Comparison of ENCODE assay signal across 9 cellular contexts in the genomic region with DNA sequence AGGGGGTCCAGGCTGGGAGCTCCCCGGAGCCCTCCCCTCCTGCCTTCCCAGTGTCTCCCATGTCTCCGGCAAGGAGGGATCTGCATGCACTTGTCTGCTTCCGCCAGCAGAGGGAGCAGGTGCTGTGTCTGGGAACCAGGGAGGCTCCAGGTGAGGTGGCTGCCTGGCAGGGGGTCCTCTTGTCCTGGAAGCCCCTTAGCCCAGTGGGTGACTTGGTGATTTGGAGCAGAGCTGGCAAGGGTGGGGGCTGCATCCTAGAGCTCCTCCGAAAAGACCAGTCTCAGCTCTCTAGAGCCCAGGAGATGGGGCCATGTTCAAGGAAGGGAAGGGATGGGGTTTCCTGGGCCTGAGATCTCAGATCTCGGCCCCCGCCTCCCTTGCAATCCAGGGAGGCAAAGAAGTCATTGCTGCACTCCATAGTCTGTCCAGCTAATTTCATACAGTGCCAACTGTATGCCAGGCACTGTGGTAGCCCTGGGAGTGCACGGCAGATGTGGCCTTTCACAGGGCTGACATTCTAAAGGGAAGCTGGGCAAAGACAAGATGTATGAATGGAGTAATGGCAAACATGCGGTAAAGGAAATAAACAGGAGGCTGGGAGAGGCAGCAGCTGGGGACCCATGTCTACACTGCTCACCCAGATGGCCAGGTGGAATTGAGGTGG. TPM values are rescaled to one million over a fixed set of nuclear protein-coding genes. Genes with fewer than 3 reads are reported as not detected.
DNase-seq lines count a peak whose midpoint lies in the region; ATAC-seq, FAIRE-seq and TF ChIP-seq lines count a peak whose summit lies in the region.
"Had no signal": no experiment of that assay in that cellular context is flagged by ENCODE, and none has a peak within 500 bp of the region (broad histone marks: within the 10 kb centered on the region; RNA-seq: fewer than 3 reads in every experiment).

No MANE protein-coding gene starts in this region.

- POLR2A ChIA-PET in H1 (lab: Charles Lee; ENCODE audit: partially characterized antibody), result interaction anchor here (1.7 kb wide), 1 partner anchor 77 kb away, joined by 6 read pairs; no protein-coding TSS in a partner anchor

- H3K9ac ChIP-seq in DND-41 (ENCODE audit: low read depth, low read length), result no peak overlapping the region
- H3K9ac ChIP-seq in H1 (replicated peaks in 1 of 4; ENCODE audit: extremely low read depth in 1 of 4, low read depth in 3 of 4, low read length in 3 of 4), result no peak overlapping the region

- no peak overlapping the region for H2BK15ac ChIP-seq in H1 (ENCODE audit: low read length)

- H4K20me1 ChIP-seq in DND-41 (ENCODE audit: insufficient read depth, low read length) (peaks cover 6% of the 10 kb centered on the region; the same call in 1 of the 2 replicates), H1 (replicated peaks in 1 of 2; ENCODE audit: control insufficient read depth in 1 of 2, insufficient read depth in 2 of 2, low read length in 2 of 2) (peaks cover 0 to 1% of the 10 kb centered on the region in 2 experiments)

- H2BK120ac ChIP-seq in H1 (replicated peaks; ENCODE audit: low read depth, low read length), result peak overlapping the region; percentile 24

- H3K27me3 ChIP-seq in DND-41 (ENCODE audit: insufficient read depth, low read length, poor library complexity) (no peaks in the 10 kb centered on the region), H1 (replicated peaks in 1 of 4; ENCODE audit: control insufficient read depth in 3 of 4, extremely low read depth in 1 of 4, insufficient read depth in 3 of 4, low read length in 3 of 4) (no peaks in the 10 kb centered on the region)

- H2BK5ac ChIP-seq in H1 (ENCODE audit: low read depth, low read length), result no peak overlapping the region

- DNase-seq in DND-41, result peak; percentile 68
- peak; percentile 23 for DNase-seq in NCI-H82 treated with DMSO at 0.1 percent for 48 hours (lab: John Stamatoyannopoulos, UW; ENCODE audit: unreplicated experiment)
- peak; percentile 43 for DNase-seq in activated CD8-positive, alpha-beta memory T cell treated with anti-CD3 and anti-CD28 coated beads, Interleukin-2, amount 50 U/mL, for 24 hours (ENCODE audit: extremely low read depth)
- DNase-seq in H1 (ENCODE audit: low read depth in 1 of 2, low spot score in 2 of 2), result peak; percentile 58 to 94
- DNase-seq in mucosa of descending colon, result peak; percentile 64 to 78 (median 77)
- peak; percentile 84 for DNase-seq in stimulated activated CD8-positive, alpha-beta memory T cell treated with anti-CD3 and anti-CD28 coated beads, Interleukin-4, amount 100 ng/mL, for 48 hours

- H3K4me2 ChIP-seq in DND-41 (ENCODE audit: insufficient read depth, low read length) (no peak overlapping the region), H1 (ENCODE audit: insufficient read depth in 1 of 2, low read depth in 2 of 2, low read length in 2 of 2) (no peak overlapping the region)

- peak; percentile 93 to 95 for TF ChIP-seq RAD21 in H1 (IDR thresholded peaks at IDR 0.05 in 1 of 2, conservative IDR thresholded peaks at IDR 0.05 in 1 of 2; ENCODE audit: low read depth in 2 of 2, low read length in 2 of 2)

- no peak overlapping the region for H2AFZ ChIP-seq in DND-41 (ENCODE audit: low read depth, low read length)
- H2AFZ ChIP-seq in H1 (ENCODE audit: low read length), result no peak overlapping the region

- H3K4me1 ChIP-seq in DND-41 (ENCODE audit: insufficient read depth, low read length) (peaks cover 13% of the 10 kb centered on the region), H1 (replicated peaks in 1 of 4; ENCODE audit: control insufficient read depth in 3 of 4, insufficient read depth in 4 of 4, low read length in 3 of 4) (peaks cover 0 to 5% (median 2%) of the 10 kb centered on the region in 4 experiments; a peak in 3 of 7 replicates), mucosa of descending colon (ENCODE audit: low read depth) (no peaks in the 10 kb centered on the region)

- TF ChIP-seq EP300 in H1 (IDR thresholded peaks at IDR 0.05; ENCODE audit: borderline replicate concordance in 1 of 2, low read depth in 2 of 2, low read length in 2 of 2), result no peak

- H4K5ac ChIP-seq in H1 (ENCODE audit: insufficient read length, low read depth, low read length), result no peak overlapping the region

- intact Hi-C loops in mucosa of descending colon (cut with DNase I, micrococcal nuclease), result loop anchor here in 1 of 2 donors (5.0 kb wide), 1 partner anchor 75 kb away; no protein-coding TSS in a partner anchor

- H3K9me3 ChIP-seq in DND-41 (ENCODE audit: insufficient read depth, low read length, severe bottlenecking) (no peaks in the 10 kb centered on the region), H1 (ENCODE audit: insufficient read depth in 2 of 2, low read depth in 1 of 2, low read length in 1 of 2) (no peaks in the 10 kb centered on the region), mucosa of descending colon (no peaks in the 10 kb centered on the region)

- H3K4me3 ChIP-seq in DND-41 (ENCODE audit: low read depth in 1 of 2, low read length in 2 of 2), result no peak overlapping the region
- H3K4me3 ChIP-seq in H1 (ENCODE audit: extremely low read depth in 1 of 4, insufficient read depth in 2 of 4, low read depth in 3 of 4, low read length in 4 of 4), result no peak overlapping the region
- no peak overlapping the region for H3K4me3 ChIP-seq in mucosa of descending colon

- H2BK12ac ChIP-seq in H1 (ENCODE audit: low read depth, low read length), result 0 out of 2 replicates have a peak overlapping the region, but pooled peaks have one; percentile 60

- no peaks in the 10 kb centered on the region for H3K36me3 ChIP-seq in DND-41 (ENCODE audit: insufficient read depth, low read length)
- no peaks in the 10 kb centered on the region for H3K36me3 ChIP-seq in H1 (ENCODE audit: control insufficient read depth in 2 of 4, insufficient read depth in 4 of 4, low read length in 3 of 4)
- no peaks in the 10 kb centered on the region for H3K36me3 ChIP-seq in mucosa of descending colon (ENCODE audit: low read depth)

- WGBS in H1 (ENCODE audit: extremely low coverage in 1 of 2, insufficient coverage in 1 of 2, insufficient read length in 1 of 2, insufficient replicate concordance in 2 of 2, low coverage in 1 of 2, low lambda C conversion rate in 2 of 2, missing lambda C conversion rate in 1 of 2), 2 experiments, result 58% methylated on average over 8 of the region's 8 CpGs; no CpG with 5 or more reads in 1 of the 2 experiments

- no peak overlapping the region for H2BK20ac ChIP-seq in H1 (ENCODE audit: low read length)

- peak; percentile 58 for FAIRE-seq in H1 (lab: Jason Lieb, UNC)
- FAIRE-seq: TTC549 had no signal

- H3K79me1 ChIP-seq in H1 (ENCODE audit: low read depth, low read length), result no peaks in the 10 kb centered on the region

- H3K4ac ChIP-seq in H1 (replicated peaks; ENCODE audit: insufficient read length, low read depth, low read length), result no peak overlapping the region

- ATAC-seq in DND-41 (ENCODE audit: insufficient read depth, low read depth) (peak; percentile 83), HG03342 (IDR thresholded peaks at IDR 0.05; ENCODE audit: unreplicated experiment) (peak; percentile 51), mucosa of descending colon (peak; percentile 62), GM21825 (IDR thresholded peaks at IDR 0.05; ENCODE audit: unreplicated experiment) (no peak)

- H3K23ac ChIP-seq in H1 (ENCODE audit: insufficient read length), result no peak overlapping the region

- H3K79me2 ChIP-seq in DND-41 (ENCODE audit: insufficient read depth, low read length) (no peaks in the 10 kb centered on the region), H1 (ENCODE audit: control insufficient read depth in 1 of 2, insufficient read depth in 2 of 2, low read length in 2 of 2) (no peaks in the 10 kb centered on the region)

- TF ChIP-seq CTCF in DND-41 (IDR thresholded peaks at IDR 0.05; ENCODE audit: borderline replicate concordance, extremely low read depth, low read length, poor library complexity, severe bottlenecking) (peak; percentile 96), H1 (IDR thresholded peaks at IDR 0.05; ENCODE audit: control extremely low read depth in 1 of 3, insufficient read depth in 1 of 3, low read depth in 1 of 3, low read length in 3 of 3) (peak; percentile 95 to 97 (median 96)), mucosa of descending colon (IDR thresholded peaks at IDR 0.05) (peak; percentile 89)

- H3K56ac ChIP-seq in H1 (replicated peaks; ENCODE audit: insufficient read length, low read depth, low read length), result no peak overlapping the region

- no peak overlapping the region for H3K14ac ChIP-seq in H1 (ENCODE audit: insufficient read length)

- no peak overlapping the region for H4K91ac ChIP-seq in H1 (replicated peaks; ENCODE audit: insufficient read length, low read length)

- CTCF ChIA-PET in H1 (lab: Charles Lee; ENCODE audit: partially characterized antibody), result interaction anchor here (0.6 to 15.1 kb wide), 72 partner anchors 9 to 517 kb away, joined by 3 to 236 read pairs (median 4); a partner anchor contains a TSS

- H4K8ac ChIP-seq in H1 (ENCODE audit: extremely low read depth, insufficient read depth, low read length), result peak overlapping the region; percentile 71

- no peak overlapping the region for H2AK5ac ChIP-seq in H1 (ENCODE audit: low read depth, low read length)

- H3K27ac ChIP-seq in DND-41 (ENCODE audit: low read length) (no peak overlapping the region), H1 (ENCODE audit: low read depth, low read length) (no peak overlapping the region)

- H3K18ac ChIP-seq in H1 (ENCODE audit: extremely low read depth, low read length), result peak overlapping the region; percentile 53; the same call in 1 of the 2 replicates

- no peaks in the 10 kb centered on the region; the same call in 1 of the 2 replicates for H3K23me2 ChIP-seq in H1 (ENCODE audit: low read depth, low read length)

- no peak for TF ChIP-seq POLR2A in H1 (IDR thresholded peaks at IDR 0.05; ENCODE audit: control extremely low read depth in 1 of 2, low read depth in 2 of 2, low read length in 2 of 2)

RNA-seq across cellular contexts. Expression of a gene that starts 20.4 kb away (rescaled TPM):
- total RNA-seq in H1 (2021; fragmentation: NEBNext Ultra II Directional; extraction: Animal tissue kit (Norgen Biotek cat#: 25700)), result 3.3 and 3.9 TPM in 2 replicates
- 5.9 and 8.6 TPM in 2 replicates for polyA plus RNA-seq in H1 (2011; rRNA removed)
- 5.3 TPM for polyA plus RNA-seq in H1 (2011; cell fraction: cytosol; rRNA removed)
- 4.9 TPM for polyA plus RNA-seq in H1 (2011; cell fraction: nucleus; rRNA removed)
- 1.2 to 5.2 TPM (median 3.9 TPM) in 4 replicates for polyA plus RNA-seq in H1 (2012, experiment 1 of 2)
- polyA plus RNA-seq in H1 (2012, experiment 2 of 2), result 4.1 TPM
- polyA plus RNA-seq in H1 (2013, experiment 1 of 2), result 3.9 TPM
- polyA plus RNA-seq in H1 (2013, experiment 2 of 2), result 3.5 TPM
- polyA minus RNA-seq in H1 (2011; rRNA and poly(A)+ RNA removed), result 1.4 TPM in 2 replicates
- polyA minus RNA-seq in H1 (2011; cell fraction: cytosol; rRNA and poly(A)+ RNA removed), result 3.2 TPM
- 3.4 TPM for polyA minus RNA-seq in H1 (2011; cell fraction: nucleus; rRNA and poly(A)+ RNA removed)
- total RNA-seq in mucosa of descending colon, result 10 to 100 TPM in 1 of 3 donors, 1 to 10 TPM in 1, under 1 TPM in 1; 0.41 to 23.0 (median 1.0) TPM

RNA-seq across cellular contexts. Expression of a gene that starts 55.3 kb away (rescaled TPM):
- 19.8 and 22.7 TPM in 2 replicates for total RNA-seq in H1 (2021; fragmentation: NEBNext Ultra II Directional; extraction: Animal tissue kit (Norgen Biotek cat#: 25700))
- polyA plus RNA-seq in H1 (2011; rRNA removed), result 16.6 and 20.9 TPM in 2 replicates
- polyA plus RNA-seq in H1 (2011; cell fraction: cytosol; rRNA removed), result 25.1 TPM
- 71.3 TPM for polyA plus RNA-seq in H1 (2011; cell fraction: nucleus; rRNA removed)
- 16.9 to 25.8 TPM (median 22.2 TPM) in 4 replicates for polyA plus RNA-seq in H1 (2012, experiment 1 of 2)
- 14.8 TPM for polyA plus RNA-seq in H1 (2012, experiment 2 of 2)
- 18.9 TPM for polyA plus RNA-seq in H1 (2013, experiment 1 of 2)
- polyA plus RNA-seq in H1 (2013, experiment 2 of 2), result 17.1 TPM
- 18.7 and 19.5 TPM in 2 replicates for polyA minus RNA-seq in H1 (2011; rRNA and poly(A)+ RNA removed)
- 11.0 TPM for polyA minus RNA-seq in H1 (2011; cell fraction: cytosol; rRNA and poly(A)+ RNA removed)
- polyA minus RNA-seq in H1 (2011; cell fraction: nucleus; rRNA and poly(A)+ RNA removed), result 36.0 TPM
- 10 to 100 TPM; 48.8 to 83.7 (median 55.0) TPM for total RNA-seq in mucosa of descending colon

RNA-seq across cellular contexts. Expression of a gene that starts 57.5 kb away (rescaled TPM):
- total RNA-seq in H1 (2021; fragmentation: NEBNext Ultra II Directional; extraction: Animal tissue kit (Norgen Biotek cat#: 25700)), result 0.04 TPM in 1 of 2 replicates, not detected in the other
- 0.02 and 0.14 TPM in 2 replicates for polyA plus RNA-seq in H1 (2011; rRNA removed)
- 0.14 TPM for polyA plus RNA-seq in H1 (2011; cell fraction: cytosol; rRNA removed)
- 0.27 TPM for polyA plus RNA-seq in H1 (2011; cell fraction: nucleus; rRNA removed)
- 0.08 to 0.29 TPM (median 0.18 TPM) in 4 replicates for polyA plus RNA-seq in H1 (2012, experiment 1 of 2)
- 0.04 TPM for polyA plus RNA-seq in H1 (2012, experiment 2 of 2)
- polyA plus RNA-seq in H1 (2013, experiment 1 of 2), result 0.02 TPM
- polyA plus RNA-seq in H1 (2013, experiment 2 of 2), result 0.02 TPM
- polyA minus RNA-seq in H1 (2011; rRNA and poly(A)+ RNA removed), result 0.13 and 0.24 TPM in 2 replicates
- not detected for polyA minus RNA-seq in H1 (2011; cell fraction: cytosol; rRNA and poly(A)+ RNA removed)
- not detected for polyA minus RNA-seq in H1 (2011; cell fraction: nucleus; rRNA and poly(A)+ RNA removed)
- total RNA-seq in mucosa of descending colon, result under 1 TPM; 0.29 to 0.92 (median 0.63) TPM

Comparison
In these comparisons a context has a peak if more than half of its experiments do, and no peak if none do; other contexts are left out.
1. DNase-seq: peak in every context shown above with its lines; median percentile 84 in stimulated activated CD8-positive, alpha-beta memory T cell treated with anti-CD3 and anti-CD28 coated beads, Interleukin-4, amount 100 ng/mL, for 48 hours; 77 in mucosa of descending colon; 76 in H1; 68 in DND-41; 43 in activated CD8-positive, alpha-beta memory T cell treated with anti-CD3 and anti-CD28 coated beads, Interleukin-2, amount 50 U/mL, for 24 hours; 23 in NCI-H82 treated with DMSO at 0.1 percent for 48 hours.